ENCODE assay signal across 1 cellular context in the genomic region with DNA sequence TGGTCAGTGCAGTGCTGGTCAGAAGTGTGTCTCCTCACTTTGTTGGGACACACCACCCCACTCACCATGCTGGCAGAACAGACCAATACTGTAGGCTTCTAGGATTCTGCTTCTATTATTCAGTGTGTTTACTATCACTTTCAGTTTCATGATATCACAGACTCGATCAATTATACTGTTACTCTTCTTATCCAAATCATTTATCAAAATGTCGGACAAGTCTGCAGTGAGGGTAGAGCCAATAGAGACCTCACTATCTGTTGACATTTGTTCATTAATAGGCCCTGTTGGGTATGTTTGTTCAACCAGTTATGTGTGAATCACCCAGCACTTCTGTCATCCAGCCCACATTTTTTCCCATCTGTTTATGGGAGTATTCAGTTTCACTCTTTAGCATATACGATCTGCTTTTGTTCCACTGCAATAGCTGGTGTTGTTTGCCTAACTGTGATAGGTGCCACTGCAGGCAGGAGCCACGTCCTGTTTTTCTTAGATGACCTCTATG.
A peak's percentile ranks its signal among the peaks of the same experiment; 100 is the strongest.
TF ChIP-seq lines count a peak whose summit lies in the region.

No MANE protein-coding gene starts in this region.

TF ChIP-seq in HEK293, 187 proteins besides CTCF, POLR2A, EP300 and RAD21 (continued from another document):
- TF ChIP-seq, protein P1, sequence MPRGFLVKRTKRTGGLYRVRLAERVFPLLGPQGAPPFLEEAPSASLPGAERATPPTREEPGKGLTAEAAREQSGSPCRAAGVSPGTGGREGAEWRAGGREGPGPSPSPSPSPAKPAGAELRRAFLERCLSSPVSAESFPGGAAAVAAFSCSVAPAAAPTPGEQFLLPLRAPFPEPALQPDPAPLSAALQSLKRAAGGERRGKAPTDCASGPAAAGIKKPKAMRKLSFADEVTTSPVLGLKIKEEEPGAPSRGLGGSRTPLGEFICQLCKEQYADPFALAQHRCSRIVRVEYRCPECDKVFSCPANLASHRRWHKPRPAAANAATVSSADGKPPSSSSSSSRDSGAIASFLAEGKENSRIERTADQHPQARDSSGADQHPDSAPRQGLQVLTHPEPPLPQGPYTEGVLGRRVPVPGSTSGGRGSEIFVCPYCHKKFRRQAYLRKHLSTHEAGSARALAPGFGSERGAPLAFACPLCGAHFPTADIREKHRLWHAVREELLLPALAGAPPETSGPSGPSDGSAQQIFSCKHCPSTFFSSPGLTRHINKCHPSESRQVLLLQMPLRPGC (tag by site-specific recombination; IDR thresholded peaks at IDR 0.05) = no peak
- no peak for TF ChIP-seq ZNF776 (tag by site-specific recombination; IDR thresholded peaks at IDR 0.05; ENCODE audit: borderline replicate concordance)
- TF ChIP-seq KLF10 (tag by site-specific recombination; IDR thresholded peaks at IDR 0.05) = no peak
- TF ChIP-seq ZNF791 (tag by site-specific recombination; IDR thresholded peaks at IDR 0.05) = no peak
- no peak for TF ChIP-seq ZNF311 (tag by site-specific recombination; IDR thresholded peaks at IDR 0.05; ENCODE audit: borderline replicate concordance)
- no peak for TF ChIP-seq ZXDB (tag by site-specific recombination; IDR thresholded peaks at IDR 0.05)
- no peak for TF ChIP-seq ZFP41 (tag by site-specific recombination; IDR thresholded peaks at IDR 0.05; ENCODE audit: borderline replicate concordance)
- TF ChIP-seq, protein P2, sequence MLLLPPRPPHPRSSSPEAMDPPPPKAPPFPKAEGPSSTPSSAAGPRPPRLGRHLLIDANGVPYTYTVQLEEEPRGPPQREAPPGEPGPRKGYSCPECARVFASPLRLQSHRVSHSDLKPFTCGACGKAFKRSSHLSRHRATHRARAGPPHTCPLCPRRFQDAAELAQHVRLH (tag by site-specific recombination; IDR thresholded peaks at IDR 0.05) = no peak
- TF ChIP-seq ZFP69B (tag by site-specific recombination; IDR thresholded peaks at IDR 0.05) = no peak
- TF ChIP-seq HOXD13 (CRISPR knock-in tag; IDR thresholded peaks at IDR 0.05; ENCODE audit: borderline replicate concordance) = no peak
- TF ChIP-seq OSR2 (tag by site-specific recombination; IDR thresholded peaks at IDR 0.05) = peak; percentile 33; the same call in 1 of the 2 replicates
- no peak for TF ChIP-seq ZNF223 (tag by site-specific recombination; IDR thresholded peaks at IDR 0.05)
- no peak for TF ChIP-seq ZNF341 (tag by site-specific recombination; IDR thresholded peaks at IDR 0.05; ENCODE audit: low read depth)
- TF ChIP-seq GLI2 (tag by site-specific recombination; IDR thresholded peaks at IDR 0.05; ENCODE audit: borderline replicate concordance, low read depth) = no peak
- TF ChIP-seq EGR2 (tag by site-specific recombination; IDR thresholded peaks at IDR 0.05; ENCODE audit: low read depth) = 0 out of 2 replicates have a peak, but pooled peaks have one; percentile 18
- no peak for TF ChIP-seq ZNF37A (tag by site-specific recombination; IDR thresholded peaks at IDR 0.05)
- TF ChIP-seq, protein P3, sequence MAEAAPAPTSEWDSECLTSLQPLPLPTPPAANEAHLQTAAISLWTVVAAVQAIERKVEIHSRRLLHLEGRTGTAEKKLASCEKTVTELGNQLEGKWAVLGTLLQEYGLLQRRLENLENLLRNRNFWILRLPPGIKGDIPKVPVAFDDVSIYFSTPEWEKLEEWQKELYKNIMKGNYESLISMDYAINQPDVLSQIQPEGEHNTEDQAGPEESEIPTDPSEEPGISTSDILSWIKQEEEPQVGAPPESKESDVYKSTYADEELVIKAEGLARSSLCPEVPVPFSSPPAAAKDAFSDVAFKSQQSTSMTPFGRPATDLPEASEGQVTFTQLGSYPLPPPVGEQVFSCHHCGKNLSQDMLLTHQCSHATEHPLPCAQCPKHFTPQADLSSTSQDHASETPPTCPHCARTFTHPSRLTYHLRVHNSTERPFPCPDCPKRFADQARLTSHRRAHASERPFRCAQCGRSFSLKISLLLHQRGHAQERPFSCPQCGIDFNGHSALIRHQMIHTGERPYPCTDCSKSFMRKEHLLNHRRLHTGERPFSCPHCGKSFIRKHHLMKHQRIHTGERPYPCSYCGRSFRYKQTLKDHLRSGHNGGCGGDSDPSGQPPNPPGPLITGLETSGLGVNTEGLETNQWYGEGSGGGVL (tag by site-specific recombination; IDR thresholded peaks at IDR 0.05) = no peak
- TF ChIP-seq, protein P4, sequence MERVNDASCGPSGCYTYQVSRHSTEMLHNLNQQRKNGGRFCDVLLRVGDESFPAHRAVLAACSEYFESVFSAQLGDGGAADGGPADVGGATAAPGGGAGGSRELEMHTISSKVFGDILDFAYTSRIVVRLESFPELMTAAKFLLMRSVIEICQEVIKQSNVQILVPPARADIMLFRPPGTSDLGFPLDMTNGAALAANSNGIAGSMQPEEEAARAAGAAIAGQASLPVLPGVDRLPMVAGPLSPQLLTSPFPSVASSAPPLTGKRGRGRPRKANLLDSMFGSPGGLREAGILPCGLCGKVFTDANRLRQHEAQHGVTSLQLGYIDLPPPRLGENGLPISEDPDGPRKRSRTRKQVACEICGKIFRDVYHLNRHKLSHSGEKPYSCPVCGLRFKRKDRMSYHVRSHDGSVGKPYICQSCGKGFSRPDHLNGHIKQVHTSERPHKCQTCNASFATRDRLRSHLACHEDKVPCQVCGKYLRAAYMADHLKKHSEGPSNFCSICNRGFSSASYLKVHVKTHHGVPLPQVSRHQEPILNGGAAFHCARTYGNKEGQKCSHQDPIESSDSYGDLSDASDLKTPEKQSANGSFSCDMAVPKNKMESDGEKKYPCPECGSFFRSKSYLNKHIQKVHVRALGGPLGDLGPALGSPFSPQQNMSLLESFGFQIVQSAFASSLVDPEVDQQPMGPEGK (tag by site-specific recombination; IDR thresholded peaks at IDR 0.05) = no peak
- no peak for TF ChIP-seq ZNF701 (tag by site-specific recombination; IDR thresholded peaks at IDR 0.05)
- TF ChIP-seq ZNF677 (tag by site-specific recombination; IDR thresholded peaks at IDR 0.05) = no peak
